ENCODE assay signal across 21 cellular contexts in the genomic region with DNA sequence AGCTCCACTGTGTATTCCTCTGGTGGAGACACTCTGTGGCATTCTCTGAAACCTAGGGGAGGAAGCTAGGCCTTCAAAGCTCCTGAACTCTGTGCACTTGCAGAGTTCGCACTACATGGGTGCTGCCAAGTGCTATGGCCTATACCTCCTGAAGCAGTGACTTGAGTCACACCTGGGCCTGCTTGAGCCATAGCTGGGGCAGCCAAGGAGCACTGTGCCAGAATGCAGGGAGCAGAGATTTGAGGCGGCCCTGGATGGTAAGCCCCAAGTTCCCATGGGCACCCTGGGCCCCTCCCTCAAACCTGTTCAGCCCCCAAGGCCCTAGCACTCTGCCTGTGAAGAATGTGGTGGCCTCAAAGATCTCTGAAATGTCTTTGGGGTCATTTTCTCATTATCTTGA.
DNase-seq lines count a peak whose midpoint lies in the region; ATAC-seq and TF ChIP-seq lines count a peak whose summit lies in the region.
"Had no signal": no experiment of that assay in that cellular context is flagged by ENCODE, and none has a peak within 500 bp of the region (broad histone marks: within the 10 kb centered on the region; RNA-seq: fewer than 3 reads in every experiment).

No MANE protein-coding gene starts in this region.

- no peaks in the 10 kb centered on the region for H3K36me3 Mint-ChIP-seq in stimulated activated memory B cell treated with anti-CD40 and anti-IgM and Interleukin-4, amounts not matched to agents 10 μg/mL and 1 μg/mL and 100 μg/mL, for 72 hours
- H3K36me3 Mint-ChIP-seq in activated T-helper 1 cell treated with anti-CD3 and anti-CD28 coated beads, Interleukin-12 subunit alpha, Interleukin-12 subunit beta, Interleukin-2, Interleukin-4 antibody, amounts not matched to agents 30 ng/mL and 10 ng/mL and 1 ng/mL, durations not matched to agents 14 hours and 24 hours and 36 hours (ENCODE audit: low read depth): no peaks in the 10 kb centered on the region
- H3K36me3 Mint-ChIP-seq: CD8-positive, alpha-beta T cell had no signal

- TF ChIP-seq CTCF in GM10266 (IDR thresholded peaks at IDR 0.05; ENCODE audit: control insufficient read depth, insufficient read depth, low read depth, missing control alignments) (no peak), omental fat pad (IDR thresholded peaks at IDR 0.05) (no peak)

- no peaks in the 10 kb centered on the region for H3K9me3 Mint-ChIP-seq in stimulated activated memory B cell treated with anti-CD40 and anti-IgM and Interleukin-4, amounts not matched to agents 10 μg/mL and 1 μg/mL and 100 μg/mL, for 72 hours
- H3K9me3 Mint-ChIP-seq in activated T-helper 1 cell treated with anti-CD3 and anti-CD28 coated beads, Interleukin-12 subunit alpha, Interleukin-12 subunit beta, Interleukin-2, Interleukin-4 antibody, amounts not matched to agents 30 ng/mL and 10 ng/mL and 1 ng/mL, durations not matched to agents 14 hours and 24 hours and 36 hours: no peaks in the 10 kb centered on the region
- H3K9me3 Mint-ChIP-seq: CD8-positive, alpha-beta T cell had no signal

- H3K27me3 Mint-ChIP-seq in stimulated activated memory B cell treated with anti-CD40 and anti-IgM and Interleukin-4, amounts not matched to agents 10 μg/mL and 1 μg/mL and 100 μg/mL, for 72 hours: no peaks in the 10 kb centered on the region
- no peaks in the 10 kb centered on the region for H3K27me3 Mint-ChIP-seq in activated T-helper 1 cell treated with anti-CD3 and anti-CD28 coated beads, Interleukin-12 subunit alpha, Interleukin-12 subunit beta, Interleukin-2, Interleukin-4 antibody, amounts not matched to agents 30 ng/mL and 10 ng/mL and 1 ng/mL, durations not matched to agents 14 hours and 24 hours and 36 hours (ENCODE audit: insufficient read depth)

- H3K4me1 Mint-ChIP-seq in stimulated activated memory B cell treated with anti-CD40 and anti-IgM and Interleukin-4, amounts not matched to agents 10 μg/mL and 1 μg/mL and 100 μg/mL, for 72 hours: no peaks in the 10 kb centered on the region
- no peaks in the 10 kb centered on the region for H3K4me1 Mint-ChIP-seq in activated T-helper 1 cell treated with anti-CD3 and anti-CD28 coated beads, Interleukin-12 subunit alpha, Interleukin-12 subunit beta, Interleukin-2, Interleukin-4 antibody, amounts not matched to agents 30 ng/mL and 10 ng/mL and 1 ng/mL, durations not matched to agents 14 hours and 24 hours and 36 hours (ENCODE audit: low read depth)

- no peak overlapping the region for H3K4me3 Mint-ChIP-seq in stimulated activated memory B cell treated with anti-CD40 and anti-IgM and Interleukin-4, amounts not matched to agents 10 μg/mL and 1 μg/mL and 100 μg/mL, for 72 hours
- H3K4me3 Mint-ChIP-seq in activated T-helper 1 cell treated with anti-CD3 and anti-CD28 coated beads, Interleukin-12 subunit alpha, Interleukin-12 subunit beta, Interleukin-2, Interleukin-4 antibody, amounts not matched to agents 30 ng/mL and 10 ng/mL and 1 ng/mL, durations not matched to agents 14 hours and 24 hours and 36 hours: no peak overlapping the region
- H3K4me3 Mint-ChIP-seq: CD8-positive, alpha-beta T cell had no signal

- ATAC-seq in esophagus mucosa: peak; percentile 22
- ATAC-seq in omental fat pad (ENCODE audit: low FRiP score): peak; percentile 26
- ATAC-seq in stimulated activated memory B cell treated with anti-CD40 and anti-IgM and Interleukin-4, amounts not matched to agents 10 μg/mL and 1 μg/mL and 100 μg/mL, for 72 hours: peak; percentile 28
- ATAC-seq: CD8-positive, alpha-beta T cell; HCT116 had no signal

- H3K27ac Mint-ChIP-seq in stimulated activated memory B cell treated with anti-CD40 and anti-IgM and Interleukin-4, amounts not matched to agents 10 μg/mL and 1 μg/mL and 100 μg/mL, for 72 hours: no peak overlapping the region
- no peak overlapping the region for H3K27ac Mint-ChIP-seq in activated T-helper 1 cell treated with anti-CD3 and anti-CD28 coated beads, Interleukin-12 subunit alpha, Interleukin-12 subunit beta, Interleukin-2, Interleukin-4 antibody, amounts not matched to agents 30 ng/mL and 10 ng/mL and 1 ng/mL, durations not matched to agents 14 hours and 24 hours and 36 hours
- H3K27ac Mint-ChIP-seq: CD8-positive, alpha-beta T cell had no signal

- DNase-seq in GM10266 (ENCODE audit: extremely low spot score) (peak; percentile 1), omental fat pad (ENCODE audit: low spot score) (no peak), amniotic stem cell (lab: John Stamatoyannopoulos, UW) (no peak), head of caudate nucleus (no peak)
- no peak for DNase-seq in activated T-helper 1 cell treated with anti-CD3 and anti-CD28 coated beads, Interleukin-12 subunit alpha, Interleukin-12 subunit beta, Interleukin-2, Interleukin-4 antibody, amounts not matched to agents 30 ng/mL and 10 ng/mL and 1 ng/mL, durations not matched to agents 14 hours and 24 hours and 36 hours (ENCODE audit: low spot score)
- DNase-seq: AML-193; C1 segment of cervical spinal cord; CD8-positive, alpha-beta T cell; DND-41; Karpas-422; MV-4-11; NCI-H1694; NCI-H2081; NCI-H2171; NCI-H345; NCI-H524 treated with DMSO at 0.1 percent for 48 hours; NCI-H82; Right ventricle myocardium superior had no signal

- intact Hi-C loops in head of caudate nucleus (cut with DNase I): no loop called here
- intact Hi-C loops in activated T-helper 1 cell treated with anti-CD3 and anti-CD28 coated beads, Interleukin-12 subunit alpha, Interleukin-12 subunit beta, Interleukin-2, Interleukin-4 antibody, amounts not matched to agents 30 ng/mL and 10 ng/mL and 1 ng/mL, durations not matched to agents 14 hours and 24 hours and 36 hours (cut with micrococcal nuclease): no loop called here
